ENCODE assay signal across 8 cellular contexts in the genomic region with DNA sequence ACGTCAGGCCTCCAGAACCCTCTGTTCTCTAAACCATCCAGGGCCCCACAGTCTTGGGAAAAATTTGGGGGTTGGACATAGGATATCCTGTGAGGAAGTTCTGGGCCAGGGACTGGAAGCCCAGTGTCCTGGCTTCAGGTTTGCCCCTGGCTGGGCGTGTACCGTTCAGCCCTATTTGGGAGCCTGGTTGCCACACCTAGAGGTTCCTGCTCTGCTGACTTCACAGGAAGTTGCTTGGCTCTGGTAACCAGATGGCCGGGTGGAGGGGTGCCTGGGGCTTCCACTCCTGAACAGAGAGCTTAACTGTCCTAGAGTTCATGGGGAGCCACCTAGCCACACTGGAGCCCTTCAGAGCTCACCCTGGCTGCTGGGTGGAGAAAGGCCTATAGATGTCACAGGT. TPM values are rescaled to one million over a fixed set of nuclear protein-coding genes. Genes with fewer than 3 reads are reported as not detected.
DNase-seq lines count a peak whose midpoint lies in the region; ATAC-seq lines count a peak whose summit lies in the region.

No MANE protein-coding gene starts in this region.

- H3K27ac Mint-ChIP-seq in activated CD4-positive, alpha-beta T cell treated with anti-CD3 and anti-CD28 coated beads, Interleukin-2, amount 10 ng/mL, durations not matched to agents 24 days and 14 days: peak overlapping the region; percentile 82
- H3K27ac Mint-ChIP-seq in activated CD8-positive, alpha-beta T cell treated with anti-CD3 and anti-CD28 coated beads, Interleukin-2, amount 10 ng/mL, durations not matched to agents 7 days and 5 days: peak overlapping the region; percentile 92
- peak overlapping the region; percentile 86 for H3K27ac Mint-ChIP-seq in stimulated activated effector memory CD8-positive, alpha-beta T cell treated with anti-CD3 and anti-CD28 coated beads, Interleukin-12 subunit alpha, Interleukin-12 subunit beta, amount 100 ng/mL, for 72 hours

- H3K36me3 Mint-ChIP-seq in activated CD4-positive, alpha-beta T cell treated with anti-CD3 and anti-CD28 coated beads, Interleukin-2, amount 10 ng/mL, durations not matched to agents 24 days and 14 days (ENCODE audit: low read depth): peaks cover 12% of the 10 kb centered on the region
- H3K36me3 Mint-ChIP-seq in activated CD8-positive, alpha-beta T cell treated with anti-CD3 and anti-CD28 coated beads, Interleukin-2, amount 10 ng/mL, durations not matched to agents 7 days and 5 days (ENCODE audit: low read depth): peaks cover 21% of the 10 kb centered on the region
- H3K36me3 Mint-ChIP-seq in stimulated activated effector memory CD8-positive, alpha-beta T cell treated with anti-CD3 and anti-CD28 coated beads, Interleukin-12 subunit alpha, Interleukin-12 subunit beta, amount 100 ng/mL, for 72 hours: peaks cover 38% of the 10 kb centered on the region

- CTCF ChIA-PET in activated CD8-positive, alpha-beta T cell treated with anti-CD3 and anti-CD28 coated beads, Interleukin-2, amount 10 ng/mL, durations not matched to agents 7 days and 5 days (lab: Charles Lee): interaction anchor here (1.9 kb wide), 1 partner anchor 115 kb away, joined by 7 read pairs; no protein-coding TSS in a partner anchor

- no peaks in the 10 kb centered on the region for H3K9me3 ChIP-seq in right cardiac atrium (ENCODE audit: control insufficient read depth, low read length)

- H3K4me1 Mint-ChIP-seq in activated CD4-positive, alpha-beta T cell treated with anti-CD3 and anti-CD28 coated beads, Interleukin-2, amount 10 ng/mL, durations not matched to agents 24 days and 14 days: peaks cover 11% of the 10 kb centered on the region
- peaks cover 13% of the 10 kb centered on the region for H3K4me1 Mint-ChIP-seq in activated CD8-positive, alpha-beta T cell treated with anti-CD3 and anti-CD28 coated beads, Interleukin-2, amount 10 ng/mL, durations not matched to agents 7 days and 5 days (ENCODE audit: low read depth)
- peaks cover 14% of the 10 kb centered on the region for H3K4me1 Mint-ChIP-seq in stimulated activated effector memory CD8-positive, alpha-beta T cell treated with anti-CD3 and anti-CD28 coated beads, Interleukin-12 subunit alpha, Interleukin-12 subunit beta, amount 100 ng/mL, for 72 hours

- no peaks in the 10 kb centered on the region for H3K9me3 Mint-ChIP-seq in activated CD4-positive, alpha-beta T cell treated with anti-CD3 and anti-CD28 coated beads, Interleukin-2, amount 10 ng/mL, durations not matched to agents 24 days and 14 days
- H3K9me3 Mint-ChIP-seq in activated CD8-positive, alpha-beta T cell treated with anti-CD3 and anti-CD28 coated beads, Interleukin-2, amount 10 ng/mL, durations not matched to agents 7 days and 5 days (ENCODE audit: insufficient read depth): no peaks in the 10 kb centered on the region
- H3K9me3 Mint-ChIP-seq in stimulated activated effector memory CD8-positive, alpha-beta T cell treated with anti-CD3 and anti-CD28 coated beads, Interleukin-12 subunit alpha, Interleukin-12 subunit beta, amount 100 ng/mL, for 72 hours: no peaks in the 10 kb centered on the region

- POLR2A ChIA-PET in activated CD8-positive, alpha-beta T cell treated with anti-CD3 and anti-CD28 coated beads, Interleukin-2, amount 10 ng/mL, durations not matched to agents 7 days and 5 days (lab: Charles Lee): interaction anchor here (1.0 to 5.3 kb wide), 8 partner anchors 9 to 441 kb away, joined by 3 to 55 read pairs (median 8); a partner anchor contains a TSS

- 29% methylated on average over 4 of the region's 4 CpGs for WGBS in right cardiac atrium

- DNase-seq in activated CD4-positive, alpha-beta T cell treated with anti-CD3 and anti-CD28 coated beads, Interleukin-2, amount 10 ng/mL, durations not matched to agents 24 days and 14 days: peak; percentile 80
- DNase-seq in activated CD4-positive, alpha-beta T cell treated with anti-CD3 and anti-CD28 coated beads, Interleukin-2, amount 50 U/mL, for 1 hour: no peak
- peak; percentile 68 for DNase-seq in activated CD8-positive, alpha-beta T cell treated with anti-CD3 and anti-CD28 coated beads, Interleukin-2, amount 10 ng/mL, durations not matched to agents 7 days and 5 days
- DNase-seq in right cardiac atrium (peak; percentile 61 to 69 (median 62)), NCI-H446 treated with DMSO at 0.1 percent for 48 hours (lab: John Stamatoyannopoulos, UW) (no peak)
- no peak for DNase-seq in stimulated activated effector memory CD8-positive, alpha-beta T cell treated with anti-CD3 and anti-CD28 coated beads, Interleukin-12 subunit alpha, Interleukin-12 subunit beta, amount 100 ng/mL, for 72 hours (ENCODE audit: low spot score in 2 of 2)

- no peaks in the 10 kb centered on the region for H3K27me3 ChIP-seq in right cardiac atrium (ENCODE audit: control insufficient read depth, insufficient read depth)

- H3K4me3 Mint-ChIP-seq in activated CD4-positive, alpha-beta T cell treated with anti-CD3 and anti-CD28 coated beads, Interleukin-2, amount 10 ng/mL, durations not matched to agents 24 days and 14 days: peak overlapping the region; percentile 84
- H3K4me3 Mint-ChIP-seq in activated CD8-positive, alpha-beta T cell treated with anti-CD3 and anti-CD28 coated beads, Interleukin-2, amount 10 ng/mL, durations not matched to agents 7 days and 5 days: peak overlapping the region; percentile 93
- peak overlapping the region; percentile 82 for H3K4me3 Mint-ChIP-seq in stimulated activated effector memory CD8-positive, alpha-beta T cell treated with anti-CD3 and anti-CD28 coated beads, Interleukin-12 subunit alpha, Interleukin-12 subunit beta, amount 100 ng/mL, for 72 hours

- H3K27ac ChIP-seq in right cardiac atrium (ENCODE audit: low read length): peak overlapping the region; percentile 85

- intact Hi-C loops in activated CD4-positive, alpha-beta T cell treated with anti-CD3 and anti-CD28 coated beads, Interleukin-2, amount 10 ng/mL, durations not matched to agents 24 days and 14 days (cut with micrococcal nuclease): loop anchor here (1.0 kb wide), 1 partner anchor 16 kb away; a partner anchor contains a TSS
- intact Hi-C loops in right cardiac atrium (cut with DNase I): no loop called here

- peak; percentile 59 for ATAC-seq in activated CD8-positive, alpha-beta T cell treated with anti-CD3 and anti-CD28 coated beads, Interleukin-2, amount 10 ng/mL, durations not matched to agents 7 days and 5 days
- ATAC-seq in right cardiac atrium: peak; percentile 30 to 73
- peak; percentile 47 for ATAC-seq in stimulated activated effector memory CD8-positive, alpha-beta T cell treated with anti-CD3 and anti-CD28 coated beads, Interleukin-12 subunit alpha, Interleukin-12 subunit beta, amount 100 ng/mL, for 72 hours
- ATAC-seq in GM19467 (IDR thresholded peaks at IDR 0.05; ENCODE audit: unreplicated experiment): no peak
- ATAC-seq in GM21367 (IDR thresholded peaks at IDR 0.05; ENCODE audit: unreplicated experiment): no peak

- peak overlapping the region; percentile 70 for H3K4me3 ChIP-seq in right cardiac atrium (ENCODE audit: low read length)

- H3K4me1 ChIP-seq in right cardiac atrium (ENCODE audit: control insufficient read depth, insufficient read depth, low read length): no peaks in the 10 kb centered on the region

- H3K27me3 Mint-ChIP-seq in activated CD4-positive, alpha-beta T cell treated with anti-CD3 and anti-CD28 coated beads, Interleukin-2, amount 10 ng/mL, durations not matched to agents 24 days and 14 days: no peaks in the 10 kb centered on the region
- H3K27me3 Mint-ChIP-seq in activated CD8-positive, alpha-beta T cell treated with anti-CD3 and anti-CD28 coated beads, Interleukin-2, amount 10 ng/mL, durations not matched to agents 7 days and 5 days (ENCODE audit: low read depth): no peaks in the 10 kb centered on the region

RNA-seq across cellular contexts. Expression of a gene that starts 1.1 kb away (rescaled TPM):
- 65.5 and 66.0 TPM in 2 replicates for total RNA-seq in activated CD4-positive, alpha-beta T cell treated with anti-CD3 and anti-CD28 coated beads, Interleukin-2, amount 10 ng/mL, durations not matched to agents 24 days and 14 days
- 10 to 100 TPM; 76.5 to 77.4 TPM for total RNA-seq in activated CD8-positive, alpha-beta T cell treated with anti-CD3 and anti-CD28 coated beads, Interleukin-2, amount 10 ng/mL, durations not matched to agents 7 days and 5 days
- 10 to 100 TPM; 38.0 to 45.0 (median 39.0) TPM for total RNA-seq in right cardiac atrium
- polyA plus RNA-seq in right cardiac atrium: 43.9 TPM

RNA-seq across cellular contexts. Expression of a gene that starts 3.4 kb away (rescaled TPM):
- 13.5 and 13.8 TPM in 2 replicates for total RNA-seq in activated CD4-positive, alpha-beta T cell treated with anti-CD3 and anti-CD28 coated beads, Interleukin-2, amount 10 ng/mL, durations not matched to agents 24 days and 14 days
- total RNA-seq in activated CD8-positive, alpha-beta T cell treated with anti-CD3 and anti-CD28 coated beads, Interleukin-2, amount 10 ng/mL, durations not matched to agents 7 days and 5 days: 10 to 100 TPM; 22.5 to 26.5 TPM
- total RNA-seq in right cardiac atrium: 10 to 100 TPM; 47.3 to 52.6 (median 51.2) TPM
- polyA plus RNA-seq in right cardiac atrium: 60.5 TPM

RNA-seq across cellular contexts. Expression of a gene that starts 14.3 kb away (rescaled TPM):
- total RNA-seq in activated CD4-positive, alpha-beta T cell treated with anti-CD3 and anti-CD28 coated beads, Interleukin-2, amount 10 ng/mL, durations not matched to agents 24 days and 14 days: 2,338 and 2,364 TPM in 2 replicates
- 1,000 to 10,000 TPM; 2,758 to 2,862 TPM for total RNA-seq in activated CD8-positive, alpha-beta T cell treated with anti-CD3 and anti-CD28 coated beads, Interleukin-2, amount 10 ng/mL, durations not matched to agents 7 days and 5 days
- 1,000 to 10,000 TPM; 2,034 to 2,544 (median 2,211) TPM for total RNA-seq in right cardiac atrium
- 2,857 TPM for polyA plus RNA-seq in right cardiac atrium

RNA-seq across cellular contexts. Expression of a gene that starts 16.0 kb away (rescaled TPM):
- 43.5 and 43.6 TPM in 2 replicates for total RNA-seq in activated CD4-positive, alpha-beta T cell treated with anti-CD3 and anti-CD28 coated beads, Interleukin-2, amount 10 ng/mL, durations not matched to agents 24 days and 14 days
- 10 to 100 TPM; 41.5 to 43.5 TPM for total RNA-seq in activated CD8-positive, alpha-beta T cell treated with anti-CD3 and anti-CD28 coated beads, Interleukin-2, amount 10 ng/mL, durations not matched to agents 7 days and 5 days
- total RNA-seq in right cardiac atrium: 10 to 100 TPM; 73.7 to 83.8 (median 77.4) TPM
- 63.1 TPM for polyA plus RNA-seq in right cardiac atrium

RNA-seq across cellular contexts. Expression of a gene that starts 24.5 kb away (rescaled TPM):
- 118 and 120 TPM in 2 replicates for total RNA-seq in activated CD4-positive, alpha-beta T cell treated with anti-CD3 and anti-CD28 coated beads, Interleukin-2, amount 10 ng/mL, durations not matched to agents 24 days and 14 days
- 10 to 100 TPM; 92.7 to 95.5 TPM for total RNA-seq in activated CD8-positive, alpha-beta T cell treated with anti-CD3 and anti-CD28 coated beads, Interleukin-2, amount 10 ng/mL, durations not matched to agents 7 days and 5 days
- 10 to 100 TPM; 82.7 to 99.3 (median 96.9) TPM for total RNA-seq in right cardiac atrium
- 102 TPM for polyA plus RNA-seq in right cardiac atrium

Comparison
In these comparisons a context has a peak if more than half of its experiments do, and no peak if none do; other contexts are left out.
1. DNase-seq: peak in activated CD4-positive, alpha-beta T cell treated with anti-CD3 and anti-CD28 coated beads, Interleukin-2, amount 10 ng/mL, durations not matched to agents 24 days and 14 days (single experiment), activated CD8-positive, alpha-beta T cell treated with anti-CD3 and anti-CD28 coated beads, Interleukin-2, amount 10 ng/mL, durations not matched to agents 7 days and 5 days (single experiment) and right cardiac atrium (3 of 3); none in activated CD4-positive, alpha-beta T cell treated with anti-CD3 and anti-CD28 coated beads, Interleukin-2, amount 50 U/mL, for 1 hour (single experiment), stimulated activated effector memory CD8-positive, alpha-beta T cell treated with anti-CD3 and anti-CD28 coated beads, Interleukin-12 subunit alpha, Interleukin-12 subunit beta, amount 100 ng/mL, for 72 hours (0 of 2) and NCI-H446 treated with DMSO at 0.1 percent for 48 hours (single experiment).
2. ATAC-seq: peak in activated CD8-positive, alpha-beta T cell treated with anti-CD3 and anti-CD28 coated beads, Interleukin-2, amount 10 ng/mL, durations not matched to agents 7 days and 5 days (single experiment), right cardiac atrium (2 of 2) and stimulated activated effector memory CD8-positive, alpha-beta T cell treated with anti-CD3 and anti-CD28 coated beads, Interleukin-12 subunit alpha, Interleukin-12 subunit beta, amount 100 ng/mL, for 72 hours (single experiment); none in GM19467 (single experiment) and GM21367 (single experiment).
3. Peak in every context shown above with its lines, with median percentiles within 50 percentile points of each other: H3K27ac Mint-ChIP-seq and H3K4me3 Mint-ChIP-seq.